In genomic region chr5:96718635-96719077, GRCh38 we compare ENCODE assay signal across 11 cellular contexts. TPM values are rescaled to one million over a fixed set of nuclear protein-coding genes. Genes with fewer than 3 reads are reported as not detected.
DNase-seq lines count a peak whose midpoint lies in the region; ATAC-seq and TF ChIP-seq lines count a peak whose summit lies in the region.
"Had no signal": no experiment of that assay in that cellular context is flagged by ENCODE, and none has a peak within 500 bp of the region (broad histone marks: within the 10 kb centered on the region; RNA-seq: fewer than 3 reads in every experiment).

No MANE protein-coding gene starts in this region.

- no peak for TF ChIP-seq CTCF in GM23338 (conservative IDR thresholded peaks at IDR 0.05; ENCODE audit: low read depth in 2 of 2)

- H3K79me2 ChIP-seq in GM23338 (replicated peaks; ENCODE audit: insufficient read depth) (no peaks in the 10 kb centered on the region; the same call in 1 of the 2 replicates), Karpas-422 (ENCODE audit: low read length) (peaks cover 83% of the 10 kb centered on the region)

- no peak; the same call in 1 of the 3 replicates for ATAC-seq in GM23338
- no peak for ATAC-seq in GM18502 (IDR thresholded peaks at IDR 0.05; ENCODE audit: poor library complexity, unreplicated experiment)

- no peak overlapping the region for H2AFZ ChIP-seq in GM23338
- no peak overlapping the region for H2AFZ ChIP-seq in Karpas-422 (ENCODE audit: low read length)

- H3K27me3 ChIP-seq in GM23338 (ENCODE audit: insufficient read depth) = no peaks in the 10 kb centered on the region
- H3K27me3 ChIP-seq in esophagus (ENCODE audit: control insufficient read depth in 1 of 2, insufficient read depth in 2 of 2, low read length in 2 of 2) = no peaks in the 10 kb centered on the region
- no peaks in the 10 kb centered on the region for H3K27me3 ChIP-seq in Karpas-422 (ENCODE audit: low read length)
- H3K27me3 ChIP-seq in effector memory CD4-positive, alpha-beta T cell (replicated peaks; ENCODE audit: control insufficient read depth, insufficient read depth, low read length, poor library complexity, severe bottlenecking) = no peaks in the 10 kb centered on the region
- H3K27me3 ChIP-seq: SJSA1 had no signal

- no peaks in the 10 kb centered on the region for H3K9me2 ChIP-seq in GM23338 (ENCODE audit: insufficient read depth)
- no peaks in the 10 kb centered on the region for H3K9me2 ChIP-seq in Karpas-422 (replicated peaks; ENCODE audit: insufficient read depth, low read length)

- H3K4me2 ChIP-seq in GM23338 (no peak overlapping the region), Karpas-422 (ENCODE audit: low read depth, low read length, poor library complexity, severe bottlenecking) (no peak overlapping the region)
- H3K4me2 ChIP-seq: KMS-11 had no signal

- H3K9me3 ChIP-seq in esophagus (ENCODE audit: control insufficient read depth in 2 of 2, insufficient read depth in 1 of 2, low read depth in 1 of 2, low read length in 1 of 2) (no peaks in the 10 kb centered on the region), Karpas-422 (ENCODE audit: low read length) (no peaks in the 10 kb centered on the region)
- H3K9me3 ChIP-seq in effector memory CD4-positive, alpha-beta T cell (ENCODE audit: control insufficient read depth, low read length) = no peaks in the 10 kb centered on the region
- H3K9me3 ChIP-seq: SJSA1 had no signal

- H3K4me3 ChIP-seq in GM23338 = no peak overlapping the region
- no peak overlapping the region for H3K4me3 ChIP-seq in esophagus (ENCODE audit: low read depth in 1 of 2, low read length in 2 of 2)
- no peak overlapping the region for H3K4me3 ChIP-seq in Karpas-422 (ENCODE audit: low read length)
- no peak overlapping the region for H3K4me3 ChIP-seq in effector memory CD4-positive, alpha-beta T cell (ENCODE audit: insufficient read depth, low read depth, low read length, poor library complexity, severe bottlenecking)
- H3K4me3 ChIP-seq: SJSA1 had no signal

- no peaks in the 10 kb centered on the region for H3K9me3 Mint-ChIP-seq in GM23338
- H3K9me3 Mint-ChIP-seq: brain had no signal

- DNase-seq in GM23338 (ENCODE audit: low spot score) (peak; percentile 26), NCI-H82 (lab: John Stamatoyannopoulos, UW) (peak; percentile 81), pons (ENCODE audit: low spot score) (peak; percentile 32), 8988T (no peak), Karpas-422 (no peak)
- no peak for DNase-seq in effector memory CD4-positive, alpha-beta T cell

- H3K36me3 Mint-ChIP-seq in GM23338 (ENCODE audit: low read depth) = no peaks in the 10 kb centered on the region
- H3K36me3 Mint-ChIP-seq: brain had no signal

- H3K36me3 ChIP-seq in GM23338 (ENCODE audit: insufficient read depth) = no peaks in the 10 kb centered on the region
- no peaks in the 10 kb centered on the region for H3K36me3 ChIP-seq in esophagus (ENCODE audit: control insufficient read depth in 2 of 2, insufficient read depth in 2 of 2, low read length in 1 of 2)
- H3K36me3 ChIP-seq in Karpas-422 (ENCODE audit: insufficient read depth, low read length) = no peaks in the 10 kb centered on the region
- H3K36me3 ChIP-seq in effector memory CD4-positive, alpha-beta T cell (ENCODE audit: control insufficient read depth, insufficient read depth, low read length) = peaks cover 3% of the 10 kb centered on the region

- no peak overlapping the region for H3K9ac ChIP-seq in Karpas-422 (ENCODE audit: low read length)
- H3K9ac ChIP-seq: KMS-11 had no signal

- peaks cover 30% of the 10 kb centered on the region for H3K4me1 Mint-ChIP-seq in GM23338

- H3K27me3 Mint-ChIP-seq in GM23338 (ENCODE audit: insufficient read depth, low read depth, poor library complexity) = peaks cover 6% of the 10 kb centered on the region

- H3K27ac ChIP-seq in GM23338 (ENCODE audit: low read depth) (no peak overlapping the region), esophagus (ENCODE audit: low read depth in 2 of 2, low read length in 1 of 2) (peak overlapping the region; percentile 73 to 90), Karpas-422 (ENCODE audit: low read length) (no peak overlapping the region)
- no peak overlapping the region for H3K27ac ChIP-seq in effector memory CD4-positive, alpha-beta T cell (ENCODE audit: insufficient read depth, low read length, poor library complexity, severe bottlenecking)
- H3K27ac ChIP-seq: KMS-11, SJSA1 had no signal

- no peaks in the 10 kb centered on the region for H3F3A ChIP-seq in GM23338 (replicated peaks; ENCODE audit: low read depth)

- H3K4me1 ChIP-seq in GM23338 (ENCODE audit: insufficient read depth) = no peaks in the 10 kb centered on the region
- H3K4me1 ChIP-seq in esophagus (ENCODE audit: control insufficient read depth in 2 of 2, insufficient read depth in 2 of 2, low read length in 1 of 2) = peaks cover 0 to 9% of the 10 kb centered on the region in 2 donors
- H3K4me1 ChIP-seq in Karpas-422 (ENCODE audit: low read length) = peaks cover 14% of the 10 kb centered on the region
- peaks cover 15% of the 10 kb centered on the region for H3K4me1 ChIP-seq in effector memory CD4-positive, alpha-beta T cell (ENCODE audit: control insufficient read depth, insufficient read depth, low read length, poor library complexity, severe bottlenecking)

- no peak overlapping the region for H3K4me3 Mint-ChIP-seq in GM23338
- H3K4me3 Mint-ChIP-seq: brain had no signal

- 0 out of 2 replicates have a peak overlapping the region, but pooled peaks have one; percentile 13 for H3K27ac Mint-ChIP-seq in GM23338

- 37 to 44% methylated on average over 7 of the region's 7 CpGs for whole genome bisulfite sequencing in esophagus, 2 donors

- no peaks in the 10 kb centered on the region for H4K20me1 ChIP-seq in GM23338 (replicated peaks; ENCODE audit: insufficient read depth)
- H4K20me1 ChIP-seq in Karpas-422 (ENCODE audit: insufficient read depth, low read depth, low read length) = no peaks in the 10 kb centered on the region

TF ChIP-seq in GM23338, 12 proteins besides CTCF, POLR2A, EP300 and RAD21 (continues in another document):
- TF ChIP-seq ZNF331 (CRISPR knock-in tag; IDR thresholded peaks at IDR 0.05; ENCODE audit: low read depth) = no peak
- TF ChIP-seq, protein P1, sequence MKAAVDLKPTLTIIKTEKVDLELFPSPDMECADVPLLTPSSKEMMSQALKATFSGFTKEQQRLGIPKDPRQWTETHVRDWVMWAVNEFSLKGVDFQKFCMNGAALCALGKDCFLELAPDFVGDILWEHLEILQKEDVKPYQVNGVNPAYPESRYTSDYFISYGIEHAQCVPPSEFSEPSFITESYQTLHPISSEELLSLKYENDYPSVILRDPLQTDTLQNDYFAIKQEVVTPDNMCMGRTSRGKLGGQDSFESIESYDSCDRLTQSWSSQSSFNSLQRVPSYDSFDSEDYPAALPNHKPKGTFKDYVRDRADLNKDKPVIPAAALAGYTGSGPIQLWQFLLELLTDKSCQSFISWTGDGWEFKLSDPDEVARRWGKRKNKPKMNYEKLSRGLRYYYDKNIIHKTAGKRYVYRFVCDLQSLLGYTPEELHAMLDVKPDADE (IDR thresholded peaks at IDR 0.05) = no peak
- no peak for TF ChIP-seq EZH2phosphoT487 (IDR thresholded peaks at IDR 0.05; ENCODE audit: unreplicated experiment)
- TF ChIP-seq ZNF114 (CRISPR knock-in tag; IDR thresholded peaks at IDR 0.05) = no peak
- TF ChIP-seq STAT1 (IDR thresholded peaks at IDR 0.05; ENCODE audit: unreplicated experiment) = no peak
- no peak for TF ChIP-seq POLR2AphosphoS5 (IDR thresholded peaks at IDR 0.05; ENCODE audit: low read depth)
- TF ChIP-seq, protein P2, sequence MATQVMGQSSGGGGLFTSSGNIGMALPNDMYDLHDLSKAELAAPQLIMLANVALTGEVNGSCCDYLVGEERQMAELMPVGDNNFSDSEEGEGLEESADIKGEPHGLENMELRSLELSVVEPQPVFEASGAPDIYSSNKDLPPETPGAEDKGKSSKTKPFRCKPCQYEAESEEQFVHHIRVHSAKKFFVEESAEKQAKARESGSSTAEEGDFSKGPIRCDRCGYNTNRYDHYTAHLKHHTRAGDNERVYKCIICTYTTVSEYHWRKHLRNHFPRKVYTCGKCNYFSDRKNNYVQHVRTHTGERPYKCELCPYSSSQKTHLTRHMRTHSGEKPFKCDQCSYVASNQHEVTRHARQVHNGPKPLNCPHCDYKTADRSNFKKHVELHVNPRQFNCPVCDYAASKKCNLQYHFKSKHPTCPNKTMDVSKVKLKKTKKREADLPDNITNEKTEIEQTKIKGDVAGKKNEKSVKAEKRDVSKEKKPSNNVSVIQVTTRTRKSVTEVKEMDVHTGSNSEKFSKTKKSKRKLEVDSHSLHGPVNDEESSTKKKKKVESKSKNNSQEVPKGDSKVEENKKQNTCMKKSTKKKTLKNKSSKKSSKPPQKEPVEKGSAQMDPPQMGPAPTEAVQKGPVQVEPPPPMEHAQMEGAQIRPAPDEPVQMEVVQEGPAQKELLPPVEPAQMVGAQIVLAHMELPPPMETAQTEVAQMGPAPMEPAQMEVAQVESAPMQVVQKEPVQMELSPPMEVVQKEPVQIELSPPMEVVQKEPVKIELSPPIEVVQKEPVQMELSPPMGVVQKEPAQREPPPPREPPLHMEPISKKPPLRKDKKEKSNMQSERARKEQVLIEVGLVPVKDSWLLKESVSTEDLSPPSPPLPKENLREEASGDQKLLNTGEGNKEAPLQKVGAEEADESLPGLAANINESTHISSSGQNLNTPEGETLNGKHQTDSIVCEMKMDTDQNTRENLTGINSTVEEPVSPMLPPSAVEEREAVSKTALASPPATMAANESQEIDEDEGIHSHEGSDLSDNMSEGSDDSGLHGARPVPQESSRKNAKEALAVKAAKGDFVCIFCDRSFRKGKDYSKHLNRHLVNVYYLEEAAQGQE (IDR thresholded peaks at IDR 0.05; ENCODE audit: unreplicated experiment) = no peak
- no peak for TF ChIP-seq CREB1 (CRISPR knock-in tag; IDR thresholded peaks at IDR 0.05; ENCODE audit: low read depth)
- no peak for TF ChIP-seq NANOG (IDR thresholded peaks at IDR 0.05; ENCODE audit: borderline replicate concordance)
- TF ChIP-seq JUNB (IDR thresholded peaks at IDR 0.05; ENCODE audit: unreplicated experiment) = no peak
- TF ChIP-seq EZH2 (IDR thresholded peaks at IDR 0.05; ENCODE audit: low read depth, unreplicated experiment) = no peak

RNA-seq across cellular contexts. Expression of gene CAST, which starts 56.5 kb away (rescaled TPM):
- total RNA-seq in GM23338 (2014; rRNA removed; shearing (Covaris generic)) = 26.4 and 37.9 TPM in 2 replicates
- polyA plus RNA-seq in GM23338 (2016; fragmentation: Nextera tagmentation; extraction: Ambion mirVana) (53.0 and 57.7 TPM in 2 replicates), esophagus (100 to 1,000 TPM; 205 to 245 TPM)
- total RNA-seq in Karpas-422 (2014; rRNA removed; shearing (Covaris generic); ENCODE audit: low replicate concordance) = 51.3 and 68.2 TPM in 2 replicates

Comparison
In these comparisons a context has a peak if more than half of its experiments do, and no peak if none do; other contexts are left out.
1. DNase-seq: peak in GM23338 (single experiment), NCI-H82 (single experiment) and pons (single experiment); none in 8988T (single experiment), Karpas-422 (single experiment) and effector memory CD4-positive, alpha-beta T cell (0 of 3).
2. H3K27ac ChIP-seq: peak in esophagus (2 of 2); none in GM23338 (single experiment), Karpas-422 (single experiment) and effector memory CD4-positive, alpha-beta T cell (single experiment).